8 cellular contexts compared by ENCODE assay signal in genomic region chr6:27808242-27809066, GRCh38.
DNase-seq lines count a peak whose midpoint lies in the region; ATAC-seq, FAIRE-seq and TF ChIP-seq lines count a peak whose summit lies in the region.
"Not testable (repeated sequence)": the region's sequence is repeated elsewhere in the genome, so short reads cannot be mapped to it uniquely, and the experiment has no call there.

No MANE protein-coding gene starts in this region.

- WGBS in A549 (ENCODE audit: missing lambda C conversion rate): 1% methylated on average over 13 of the region's 43 CpGs

- CTCF ChIA-PET in A549 (lab: Yijun Ruan, JAX) (interaction anchor here (1.2 to 5.6 kb wide), 2 partner anchors 12 to 87 kb away, joined by 6 to 28 read pairs; no protein-coding TSS in a partner anchor), activated B cell treated with CpG ODN at 0.5 μM for 24 hours (lab: Charles Lee) (interaction anchor here (1.1 to 4.0 kb wide), 7 partner anchors 12 to 1786 kb away, joined by 3 to 27 read pairs (median 13); a partner anchor contains a TSS)

- peak; percentile 74 for TF ChIP-seq POLR2A in A549 (IDR thresholded peaks at IDR 0.05; ENCODE audit: low read length)

- ATAC-seq in A549: peak; percentile 33 to 49
- ATAC-seq in GM18868 (IDR thresholded peaks at IDR 0.05; ENCODE audit: unreplicated experiment): peak; percentile 2
- ATAC-seq in HG03280 (IDR thresholded peaks at IDR 0.05; ENCODE audit: unreplicated experiment): peak; percentile 7
- not testable (repeated sequence) for ATAC-seq in activated B cell treated with CpG ODN at 0.5 μM for 24 hours (ENCODE audit: low read depth)

- H3K4me1 Mint-ChIP-seq in activated B cell treated with CpG ODN at 0.5 μM for 24 hours (peaks cover 44% of the 10 kb centered on the region), immature natural killer cell (peaks cover 49 to 60% of the 10 kb centered on the region in 2 donors), progenitor cell of endocrine pancreas (ENCODE audit: low read depth) (peaks cover 34% of the 10 kb centered on the region)

- peaks cover 13% of the 10 kb centered on the region for H3K36me3 Mint-ChIP-seq in activated B cell treated with CpG ODN at 0.5 μM for 24 hours (ENCODE audit: low read depth)
- H3K36me3 Mint-ChIP-seq in immature natural killer cell; progenitor cell of endocrine pancreas (ENCODE audit: insufficient read depth): not testable (repeated sequence)

- H3K27ac ChIP-seq in A549: peak overlapping the region; percentile 75 to 99

- H3K27ac Mint-ChIP-seq in activated B cell treated with CpG ODN at 0.5 μM for 24 hours: peak overlapping the region; percentile 98
- H3K27ac Mint-ChIP-seq in immature natural killer cell: peak overlapping the region; percentile 95 to 99 (median 96)
- peak overlapping the region; percentile 98 for H3K27ac Mint-ChIP-seq in progenitor cell of endocrine pancreas

- TF ChIP-seq RAD21 in A549 (conservative IDR thresholded peaks at IDR 0.05 in 1 of 2, IDR thresholded peaks at IDR 0.05 in 1 of 2): not testable (repeated sequence)

- POLR2A ChIA-PET in A549 (lab: Yijun Ruan, JAX) (interaction anchor here (0.5 to 7.3 kb wide), 27 partner anchors 11 to 1684 kb away, joined by 3 to 270 read pairs (median 4); a partner anchor contains a TSS), activated B cell treated with CpG ODN at 0.5 μM for 24 hours (lab: Charles Lee) (interaction anchor here (0.6 to 9.1 kb wide), 38 partner anchors 10 to 1787 kb away, joined by 3 to 334 read pairs (median 7); partner anchors contain the start of genes TRIM27 and ZNF184)

- intact Hi-C loops in activated B cell treated with CpG ODN at 0.5 μM for 24 hours (cut with micrococcal nuclease): loop anchor here (1.0 to 10.0 kb wide), 3 partner anchors 676 to 1776 kb away; a partner anchor contains a TSS

- not testable (repeated sequence) for TF ChIP-seq EP300 in A549 (IDR thresholded peaks at IDR 0.05)

- H3K4me1 ChIP-seq in A549: peaks cover 28% of the 10 kb centered on the region; the same call in 2 of the 3 replicates

- H3K4me3 Mint-ChIP-seq in activated B cell treated with CpG ODN at 0.5 μM for 24 hours: peak overlapping the region; percentile 96
- peak overlapping the region; percentile 91 to 96 (median 96) for H3K4me3 Mint-ChIP-seq in immature natural killer cell
- peak overlapping the region; percentile 94 for H3K4me3 Mint-ChIP-seq in progenitor cell of endocrine pancreas (ENCODE audit: low read depth)

- peak overlapping the region; percentile 53 for H3K4me3 ChIP-seq in A549

- not testable (repeated sequence) for H3K27me3 Mint-ChIP-seq in activated B cell treated with CpG ODN at 0.5 μM for 24 hours, progenitor cell of endocrine pancreas
- H3K27me3 Mint-ChIP-seq in immature natural killer cell (ENCODE audit: low read depth in 3 of 3): peaks cover 10 to 25% (median 12%) of the 10 kb centered on the region in 3 donors

- FAIRE-seq in A549 (lab: Jason Lieb, UNC): not testable (repeated sequence)

- DNase-seq in A549 (ENCODE audit: low read depth in 1 of 2, low spot score in 1 of 2) (peak in 1 of 2 experiments; percentile 57), NCI-H82 treated with DMSO at 0.1 percent for 48 hours (lab: John Stamatoyannopoulos, UW; ENCODE audit: unreplicated experiment) (peak; percentile 75), dermis blood vessel endothelial cell (peak; percentile 56), immature natural killer cell (peak in 2 of 3 donors; percentile 28 to 38)
- DNase-seq in activated B cell treated with CpG ODN at 0.5 μM for 24 hours; progenitor cell of endocrine pancreas (ENCODE audit: low spot score, unreplicated experiment): not testable (repeated sequence)

- H3K9me3 ChIP-seq in A549: not testable (repeated sequence)

- H3K4me2 ChIP-seq in A549: peak overlapping the region; percentile 66

- TF ChIP-seq CTCF in A549 (IDR thresholded peaks at IDR 0.05); activated B cell treated with CpG ODN at 0.5 μM for 24 hours (IDR thresholded peaks at IDR 0.05); progenitor cell of endocrine pancreas (IDR thresholded peaks at IDR 0.05; ENCODE audit: unreplicated experiment): not testable (repeated sequence)

- H3K9me3 Mint-ChIP-seq in activated B cell treated with CpG ODN at 0.5 μM for 24 hours; immature natural killer cell; progenitor cell of endocrine pancreas (ENCODE audit: low read depth): not testable (repeated sequence)

TF ChIP-seq in A549, 52 proteins besides CTCF, POLR2A, EP300 and RAD21:
- TF ChIP-seq BCL3 (IDR thresholded peaks at IDR 0.05) (peak; percentile 49; the same call in 1 of the 3 replicates), MAX (IDR thresholded peaks at IDR 0.05) (0 out of 2 replicates have a peak, but pooled peaks have one; percentile 41), TFCP2L1 (CRISPR knock-in tag; IDR thresholded peaks at IDR 0.05) (peak; percentile 76; the same call in 1 of the 2 replicates), JUN (IDR thresholded peaks at IDR 0.05) (peak; percentile 42 to 78; a peak in 3 of 5 replicates)
